ENCODE assay signal across 9 cellular contexts in the genomic region with DNA sequence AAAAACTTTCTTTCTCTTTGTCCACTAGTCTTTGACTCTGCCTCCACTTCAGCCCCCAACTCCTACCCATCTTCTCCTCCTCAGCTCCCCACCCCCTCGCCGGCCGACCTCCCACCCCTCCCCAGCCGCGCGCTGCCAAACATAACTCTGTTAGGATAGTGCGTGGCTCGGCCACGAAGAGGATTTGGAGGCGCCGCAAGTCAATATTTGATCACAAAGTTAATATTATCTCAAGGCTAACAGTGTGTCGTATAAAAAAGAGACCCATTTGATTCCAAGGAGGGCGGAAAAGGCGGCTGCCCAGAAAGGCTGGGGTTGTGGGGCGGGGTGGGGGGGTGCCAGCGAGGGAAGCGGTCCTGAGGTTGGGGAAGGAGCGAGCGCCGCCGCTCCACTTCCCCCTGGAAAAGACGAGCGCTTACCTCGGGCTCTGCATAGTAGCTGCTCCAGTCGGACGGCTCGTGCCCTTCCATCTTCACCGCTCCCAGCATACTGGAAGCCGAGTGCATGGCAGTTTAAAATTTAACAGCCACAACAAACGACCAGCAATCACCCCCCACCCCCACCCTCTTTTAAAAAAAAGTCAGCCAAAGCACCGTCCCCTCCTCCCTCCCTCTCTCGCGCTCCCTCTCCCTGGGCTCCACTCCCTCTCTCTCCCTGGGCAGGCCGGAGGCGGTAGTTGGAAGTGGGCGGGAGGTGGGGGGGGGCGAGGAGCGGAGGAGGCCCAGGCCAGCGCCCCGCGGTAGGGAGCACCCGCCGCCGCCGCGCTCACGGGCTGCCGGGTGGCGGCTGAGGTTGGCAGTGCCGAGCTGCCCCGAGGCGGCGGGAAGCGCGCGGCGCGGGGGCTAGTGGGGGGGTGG. TPM values are rescaled to one million over a fixed set of nuclear protein-coding genes. Genes with fewer than 3 reads are reported as not detected.
DNase-seq lines count a peak whose midpoint lies in the region; ATAC-seq, FAIRE-seq and TF ChIP-seq lines count a peak whose summit lies in the region.
"Had no signal": no experiment of that assay in that cellular context is flagged by ENCODE, and none has a peak within 500 bp of the region (broad histone marks: within the 10 kb centered on the region; RNA-seq: fewer than 3 reads in every experiment).

FOXA2 (minus strand) TSS at position 800 of the 857 bp plus-strand sequence; CDS start at position 506, 294 bp downstream.

- FAIRE-seq in H54 (lab: Jason Lieb, UNC) = no peak
- FAIRE-seq: frontal cortex had no signal

- H3K4me1 ChIP-seq in foreskin keratinocyte = peaks cover 6% of the 10 kb centered on the region

- ATAC-seq in foreskin keratinocyte = peak; percentile 35
- no peak for ATAC-seq in HG03196 (IDR thresholded peaks at IDR 0.05; ENCODE audit: unreplicated experiment)
- no peak for ATAC-seq in GM18858 (IDR thresholded peaks at IDR 0.05; ENCODE audit: unreplicated experiment)

- peaks cover 100% of the 10 kb centered on the region for H3K27me3 ChIP-seq in foreskin keratinocyte

- TF ChIP-seq CTCF in foreskin keratinocyte (conservative IDR thresholded peaks at IDR 0.05) = no peak

- DNase-seq in HPDE6-E6E7 (ENCODE audit: extremely low spot score) (peak; percentile 48), NCI-H510A treated with DMSO at 0.1 percent for 48 hours (lab: John Stamatoyannopoulos, UW) (peak; percentile 94), foreskin keratinocyte (peak in 1 of 2 donors; percentile 46), retina (peak; percentile 22), H54 (ENCODE audit: insufficient read length, low spot score) (no peak)
- DNase-seq: NK-92 treated with Interleukin-12 subunit alpha and Interleukin-12 subunit beta, amount 100 ng/mL, for 24 hours had no signal

- TF ChIP-seq POLR2A in H54 (IDR thresholded peaks at IDR 0.05; ENCODE audit: low read depth, low read length) = no peak

- H3K27ac ChIP-seq in foreskin keratinocyte = no peak within 1 kb of the TSS

RNA-seq across cellular contexts. Expression of gene FOXA2, which starts in this region (rescaled TPM):
- 1.1 and 1.4 TPM in 2 replicates for total RNA-seq in foreskin keratinocyte
- polyA plus RNA-seq in foreskin keratinocyte = 1.0 TPM in 2 replicates
- total RNA-seq: frontal cortex had no signal
